In genomic region chr10:22846294-22846693, GRCh38 we compare ENCODE assay signal across 23 cellular contexts.
"Had no signal": no experiment of that assay in that cellular context is flagged by ENCODE, and none has a peak within 500 bp of the region (broad histone marks: within the 10 kb centered on the region; RNA-seq: fewer than 3 reads in every experiment).

No MANE protein-coding gene starts in this region.

- H3K9me3 ChIP-seq: SJCRH30 had no signal

- H3K27ac ChIP-seq: HL-60, RWPE1, SJCRH30 had no signal

- H3K4me3 ChIP-seq: SJCRH30 had no signal

- H3K4me1 ChIP-seq: SJCRH30 had no signal

- H3K27me3 ChIP-seq: SJCRH30 had no signal

- DNase-seq: Karpas-422, KG1, MM.1S, NCI-H1092 treated with DMSO at 0.1 percent for 48 hours, NCI-H1436, NCI-H187, NCI-H2029, NCI-H2081 treated with DMSO at 0.1 percent for 48 hours, NCI-H2171, NCI-H226, NCI-H446, NCI-H510A, NCI-H524 treated with DMSO at 0.1 percent for 48 hours, NCI-H69, NCI-H774, PC-3, SHP77 treated with DMSO at 0.1 percent for 48 hours, SJCRH30 had no signal

- ATAC-seq: Panc1, PC-3, SK-N-SH treated with all-trans-retinoic acid at 6 μM for 48 hours had no signal

- FAIRE-seq: HTR-8/SVneo had no signal

- H3K36me3 ChIP-seq: SJCRH30 had no signal
